Comparison of ENCODE assay signal across 13 cellular contexts in genomic region chr3:188279696-188280398, GRCh38.
DNase-seq lines count a peak whose midpoint lies in the region; ATAC-seq and TF ChIP-seq lines count a peak whose summit lies in the region.
"Had no signal": no experiment of that assay in that cellular context is flagged by ENCODE, and none has a peak within 500 bp of the region (broad histone marks: within the 10 kb centered on the region; RNA-seq: fewer than 3 reads in every experiment).

No MANE protein-coding gene starts in this region.

- H3K79me2 ChIP-seq in neural progenitor cell (ENCODE audit: low read depth), result peaks cover 8% of the 10 kb centered on the region

- no peaks in the 10 kb centered on the region for H3K36me3 ChIP-seq in neural progenitor cell
- peaks cover 0 to 12% of the 10 kb centered on the region in 2 donors for H3K36me3 ChIP-seq in neuronal stem cell (replicated peaks in 1 of 2; ENCODE audit: control insufficient read depth in 2 of 2, insufficient read depth in 2 of 2, low read length in 2 of 2)

- H3K9me3 Mint-ChIP-seq in brain, result no peaks in the 10 kb centered on the region
- no peaks in the 10 kb centered on the region for H3K9me3 Mint-ChIP-seq in neural progenitor cell
- H3K9me3 Mint-ChIP-seq: activated naive CD8-positive, alpha-beta T cell treated with anti-CD3 and anti-CD28 coated beads, Interleukin-2, amount 10 ng/mL, durations not matched to agents 7 days and 5 days; CD4-positive, alpha-beta T cell had no signal

- H3K36me3 Mint-ChIP-seq in brain (peaks cover under 1% of the 10 kb centered on the region), neural progenitor cell (peaks cover 6% of the 10 kb centered on the region)

- H3K14ac ChIP-seq in neuronal stem cell (ENCODE audit: low read length), result no peak overlapping the region

- H3K9ac ChIP-seq in neural progenitor cell, result no peak overlapping the region
- no peak overlapping the region for H3K9ac ChIP-seq in neuronal stem cell (ENCODE audit: low read depth, low read length, poor library complexity)

- H3K4me1 ChIP-seq in neural progenitor cell (peaks cover 18% of the 10 kb centered on the region), neuronal stem cell (ENCODE audit: control insufficient read depth in 2 of 2, insufficient read depth in 1 of 2, low read depth in 1 of 2, low read length in 2 of 2) (peaks cover 11 to 13% of the 10 kb centered on the region in 2 donors)

- H3K27ac Mint-ChIP-seq in brain, result peak overlapping the region; percentile 28 to 89 (median 75)
- peak overlapping the region; percentile 27 for H3K27ac Mint-ChIP-seq in neural progenitor cell
- H3K27ac Mint-ChIP-seq: activated naive CD8-positive, alpha-beta T cell treated with anti-CD3 and anti-CD28 coated beads, Interleukin-2, amount 10 ng/mL, durations not matched to agents 7 days and 5 days; CD4-positive, alpha-beta T cell had no signal

- no peaks in the 10 kb centered on the region for H4K20me1 ChIP-seq in neural progenitor cell (ENCODE audit: low read depth)

- H4K8ac ChIP-seq in neuronal stem cell (ENCODE audit: low read depth, low read length), result no peak overlapping the region

- no peak overlapping the region for H2BK15ac ChIP-seq in neuronal stem cell (ENCODE audit: low read length)

- no peak overlapping the region for H3K4me2 ChIP-seq in neural progenitor cell
- no peak overlapping the region for H3K4me2 ChIP-seq in neuronal stem cell (ENCODE audit: insufficient read depth, low read length, poor library complexity, severe bottlenecking)

- H3K4me3 ChIP-seq in neural progenitor cell (no peak overlapping the region), neuronal stem cell (ENCODE audit: low read length in 2 of 2) (no peak overlapping the region), dorsolateral prefrontal cortex (no peak overlapping the region)
- H3K4me3 ChIP-seq: lung had no signal

- H3K27me3 Mint-ChIP-seq in brain (no peaks in the 10 kb centered on the region), neural progenitor cell (ENCODE audit: insufficient read depth, low read depth) (peaks cover 2% of the 10 kb centered on the region)
- H3K27me3 Mint-ChIP-seq: activated naive CD8-positive, alpha-beta T cell treated with anti-CD3 and anti-CD28 coated beads, Interleukin-2, amount 10 ng/mL, durations not matched to agents 7 days and 5 days; CD4-positive, alpha-beta T cell had no signal

- H2BK5ac ChIP-seq in neuronal stem cell (ENCODE audit: low read length), result no peak overlapping the region

- no peak overlapping the region for H3K18ac ChIP-seq in neuronal stem cell (ENCODE audit: low read length)

- no peak overlapping the region for H3K23ac ChIP-seq in neuronal stem cell (ENCODE audit: low read depth, low read length, poor library complexity)

- H3K4ac ChIP-seq in neuronal stem cell (ENCODE audit: low read length), result no peak overlapping the region

- intact Hi-C loops in Right ventricle myocardium superior (cut with DNase I), result loop anchor here (10.0 kb wide), 1 partner anchor 535 kb away; the partner anchor contains the start of gene BCL6
- intact Hi-C loops in dorsolateral prefrontal cortex (cut with DNase I), result loop anchor here in 1 of 2 donors (10.0 kb wide), 2 partner anchors 225 to 665 kb away; no protein-coding TSS in a partner anchor

- H3K4me3 Mint-ChIP-seq in brain (peak overlapping the region in 3 of 5 experiments; percentile 20 to 31 (median 23)), neural progenitor cell (no peak overlapping the region)
- H3K4me3 Mint-ChIP-seq: activated naive CD8-positive, alpha-beta T cell treated with anti-CD3 and anti-CD28 coated beads, Interleukin-2, amount 10 ng/mL, durations not matched to agents 7 days and 5 days; CD4-positive, alpha-beta T cell had no signal

- peak; percentile 48 for DNase-seq in DMS79 (lab: John Stamatoyannopoulos, UW)
- peak; percentile 63 for DNase-seq in NCI-H2029 (lab: John Stamatoyannopoulos, UW)
- DNase-seq in neural progenitor cell (ENCODE audit: low spot score), result no peak
- DNase-seq in Right ventricle myocardium superior, result no peak
- no peak for DNase-seq in neuronal stem cell (ENCODE audit: low spot score)
- no peak for DNase-seq in dorsolateral prefrontal cortex
- DNase-seq: activated naive CD8-positive, alpha-beta T cell treated with anti-CD3 and anti-CD28 coated beads, Interleukin-2, amount 10 ng/mL, durations not matched to agents 7 days and 5 days; CD4-positive, alpha-beta T cell; NCI-H1436 treated with DMSO at 0.1 percent for 48 hours; stimulated activated naive CD4-positive, alpha-beta T cell treated with Interleukin-2 at 50 U/mL for 16 hours had no signal

- TF ChIP-seq CTCF in brain (conservative IDR thresholded peaks at IDR 0.05) (peak in 1 of 2 experiments; percentile 15), neural progenitor cell (IDR thresholded peaks at IDR 0.05) (no peak), dorsolateral prefrontal cortex (IDR thresholded peaks at IDR 0.05 in 54 of 56, conservative IDR thresholded peaks at IDR 0.05 in 2 of 56; ENCODE audit: low read depth in 1 of 56, partially characterized antibody in 56 of 56) (no peak)

- no peak overlapping the region for H2BK12ac ChIP-seq in neuronal stem cell (ENCODE audit: low read length)

- no CpG with 5 or more reads among the region's 6 CpGs for WGBS in neuronal stem cell (ENCODE audit: extremely low coverage in 2 of 2, insufficient read length in 2 of 2, insufficient replicate concordance in 1 of 2), 2 donors

- H3K27me3 ChIP-seq in neural progenitor cell (no peaks in the 10 kb centered on the region), neuronal stem cell (ENCODE audit: control insufficient read depth in 3 of 3, insufficient read depth in 3 of 3, low read depth in 1 of 3, low read length in 3 of 3) (no peaks in the 10 kb centered on the region), dorsolateral prefrontal cortex (no peaks in the 10 kb centered on the region)

- H2AFZ ChIP-seq in neural progenitor cell (replicated peaks) (no peak overlapping the region), neuronal stem cell (ENCODE audit: low read length) (no peak overlapping the region)

- no peak overlapping the region for H4K91ac ChIP-seq in neuronal stem cell (ENCODE audit: low read depth, low read length, poor library complexity)

- no peak overlapping the region for H3K27ac ChIP-seq in neural progenitor cell
- H3K27ac ChIP-seq in neuronal stem cell (replicated peaks; ENCODE audit: low read length), result no peak overlapping the region
- H3K27ac ChIP-seq in dorsolateral prefrontal cortex, result no peak overlapping the region

- no peak overlapping the region for H2BK120ac ChIP-seq in neuronal stem cell (ENCODE audit: low read depth, low read length)

- no peaks in the 10 kb centered on the region for H3F3A ChIP-seq in neural progenitor cell (ENCODE audit: low read depth)

- no peak overlapping the region for H2AK5ac ChIP-seq in neuronal stem cell (ENCODE audit: low read depth, low read length)

- H3K79me1 ChIP-seq in neuronal stem cell (ENCODE audit: low read depth, low read length), result no peaks in the 10 kb centered on the region

- H3K9me3 ChIP-seq in neural progenitor cell (ENCODE audit: low read depth), result no peaks in the 10 kb centered on the region
- H3K9me3 ChIP-seq in neuronal stem cell (replicated peaks in 1 of 2; ENCODE audit: control insufficient read depth in 2 of 2, insufficient read depth in 1 of 2, low read depth in 1 of 2, low read length in 2 of 2), result no peaks in the 10 kb centered on the region

- ATAC-seq in GM18502 (IDR thresholded peaks at IDR 0.05; ENCODE audit: poor library complexity, unreplicated experiment) (no peak), Right ventricle myocardium superior (ENCODE audit: poor library complexity) (no peak)

- H3K4me1 Mint-ChIP-seq in brain (peaks cover 42% of the 10 kb centered on the region), neural progenitor cell (peaks cover 52% of the 10 kb centered on the region)

Comparison
In these comparisons a context has a peak if more than half of its experiments do, and no peak if none do; other contexts are left out.
1. DNase-seq: peak in DMS79 (single experiment) and NCI-H2029 (single experiment); none in neural progenitor cell (single experiment), Right ventricle myocardium superior (single experiment), neuronal stem cell (single experiment) and dorsolateral prefrontal cortex (0 of 10).